In genomic region chr2:112140899-112141622, GRCh38 we compare ENCODE assay signal across 19 cellular contexts. TPM values are rescaled to one million over a fixed set of nuclear protein-coding genes. Genes with fewer than 3 reads are reported as not detected.
A peak's percentile ranks its signal among the peaks of the same experiment; 100 is the strongest.
DNase-seq lines count a peak whose midpoint lies in the region; ATAC-seq and TF ChIP-seq lines count a peak whose summit lies in the region.
"Had no signal": no experiment of that assay in that cellular context is flagged by ENCODE, and none has a peak within 500 bp of the region (broad histone marks: within the 10 kb centered on the region; RNA-seq: fewer than 3 reads in every experiment).

No MANE protein-coding gene starts in this region.

- H3K4me1 Mint-ChIP-seq in CD4-positive, alpha-beta T cell (ENCODE audit: low read depth), result peaks cover 8% of the 10 kb centered on the region
- H3K4me1 Mint-ChIP-seq in brain, result peaks cover 14% of the 10 kb centered on the region
- H3K4me1 Mint-ChIP-seq in naive thymus-derived CD4-positive, alpha-beta T cell, result peaks cover 8 to 18% (median 9%) of the 10 kb centered on the region in 7 donors

- no peaks in the 10 kb centered on the region for H3K9me3 Mint-ChIP-seq in CD4-positive, alpha-beta T cell
- peaks cover 0 to 3% (median 0%) of the 10 kb centered on the region in 5 experiments for H3K9me3 Mint-ChIP-seq in brain
- peaks cover 0 to 3% (median 0%) of the 10 kb centered on the region in 11 donors for H3K9me3 Mint-ChIP-seq in naive thymus-derived CD4-positive, alpha-beta T cell

- peak overlapping the region; percentile 71 for H3K4me3 Mint-ChIP-seq in CD4-positive, alpha-beta T cell
- peak overlapping the region; percentile 43 to 74 (median 68) for H3K4me3 Mint-ChIP-seq in brain
- H3K4me3 Mint-ChIP-seq in naive thymus-derived CD4-positive, alpha-beta T cell, result peak overlapping the region in 7 of 10 donors; percentile 32 to 60 (median 47)

- no peak for ATAC-seq in CD4-positive, alpha-beta T cell (ENCODE audit: poor library complexity)
- no peak for ATAC-seq in naive thymus-derived CD4-positive, alpha-beta T cell
- ATAC-seq in HG03045 (IDR thresholded peaks at IDR 0.05; ENCODE audit: unreplicated experiment), result no peak
- ATAC-seq: gastrocnemius medialis, left lobe of liver had no signal

- H3K27ac ChIP-seq in CD4-positive, alpha-beta T cell (ENCODE audit: low read depth, low read length), result no peak overlapping the region
- H3K27ac ChIP-seq in naive thymus-derived CD4-positive, alpha-beta T cell (ENCODE audit: low read depth, low read length), result no peak overlapping the region
- H3K27ac ChIP-seq: brain microvascular endothelial cell, RWPE1 had no signal

- TF ChIP-seq CTCF in CD4-positive, alpha-beta T cell (IDR thresholded peaks at IDR 0.05), result no peak
- TF ChIP-seq CTCF in GM13976 (IDR thresholded peaks at IDR 0.05; ENCODE audit: borderline replicate concordance, control extremely low read depth, extremely low read depth, insufficient read depth, missing control alignments) (no peak), brain (conservative IDR thresholded peaks at IDR 0.05) (no peak), GM13977 (IDR thresholded peaks at IDR 0.05; ENCODE audit: extremely low read depth, insufficient read depth, missing control alignments) (no peak)

- in situ Hi-C loops in GM13976 (cut with MboI; ENCODE audit: low sequenced_read_pairs, unreplicated experiment), result no loop called here
- in situ Hi-C loops in GM13977 (cut with MboI; ENCODE audit: low pct_unique_long_range_greater_than_20kb, low sequenced_read_pairs, unreplicated experiment), result no loop called here

- POLR2A ChIA-PET in CD4-positive, alpha-beta T cell (lab: Charles Lee), result no interaction called here
- POLR2A ChIA-PET in naive thymus-derived CD4-positive, alpha-beta T cell (lab: Charles Lee), result no interaction called here

- H3K27me3 ChIP-seq in CD4-positive, alpha-beta T cell (ENCODE audit: control insufficient read depth, insufficient read depth, low read length), result peaks cover 21% of the 10 kb centered on the region
- no peaks in the 10 kb centered on the region for H3K27me3 ChIP-seq in naive thymus-derived CD4-positive, alpha-beta T cell (ENCODE audit: control insufficient read depth in 2 of 2, insufficient read depth in 2 of 2, low read length in 2 of 2)

- H3K4me3 ChIP-seq in naive thymus-derived CD4-positive, alpha-beta T cell (ENCODE audit: low read length), result no peak overlapping the region

- peaks cover 4% of the 10 kb centered on the region for H3K36me3 Mint-ChIP-seq in CD4-positive, alpha-beta T cell (ENCODE audit: low read depth)
- H3K36me3 Mint-ChIP-seq in brain, result no peaks in the 10 kb centered on the region
- peaks cover 0 to 3% (median 3%) of the 10 kb centered on the region in 5 donors for H3K36me3 Mint-ChIP-seq in naive thymus-derived CD4-positive, alpha-beta T cell

- H3K27me3 Mint-ChIP-seq in CD4-positive, alpha-beta T cell, result peaks cover 27% of the 10 kb centered on the region
- H3K27me3 Mint-ChIP-seq in brain, result peaks cover 11% of the 10 kb centered on the region
- peaks cover 10 to 31% (median 22%) of the 10 kb centered on the region in 5 donors for H3K27me3 Mint-ChIP-seq in naive thymus-derived CD4-positive, alpha-beta T cell

- intact Hi-C loops in CD4-positive, alpha-beta T cell (cut with DNase I, micrococcal nuclease), result loop anchor here in 1 of 2 experiments (5.0 kb wide), 1 partner anchor 41 kb away; no protein-coding TSS in a partner anchor
- intact Hi-C loops in naive thymus-derived CD4-positive, alpha-beta T cell (cut with micrococcal nuclease), result no loop called here

- no peak overlapping the region for H3K27ac Mint-ChIP-seq in CD4-positive, alpha-beta T cell
- H3K27ac Mint-ChIP-seq in brain, result peak overlapping the region in 1 of 5 experiments; percentile 48
- H3K27ac Mint-ChIP-seq in naive thymus-derived CD4-positive, alpha-beta T cell, result peak overlapping the region in 4 of 9 donors; percentile 8 to 65 (median 40)

- no peaks in the 10 kb centered on the region for H3K36me3 ChIP-seq in naive thymus-derived CD4-positive, alpha-beta T cell (ENCODE audit: control insufficient read depth in 2 of 3, insufficient read depth in 3 of 3, low read length in 3 of 3)
- H3K36me3 ChIP-seq: brain microvascular endothelial cell, gastrocnemius medialis had no signal

- no peaks in the 10 kb centered on the region for H3K9me3 ChIP-seq in CD4-positive, alpha-beta T cell (ENCODE audit: control insufficient read depth, low read length)
- no peaks in the 10 kb centered on the region for H3K9me3 ChIP-seq in naive thymus-derived CD4-positive, alpha-beta T cell (ENCODE audit: control insufficient read depth in 2 of 3, low read length in 3 of 3)
- H3K9me3 ChIP-seq: Caco-2, gastrocnemius medialis had no signal

- CTCF ChIA-PET in CD4-positive, alpha-beta T cell (lab: Charles Lee), result no interaction called here
- CTCF ChIA-PET in naive thymus-derived CD4-positive, alpha-beta T cell (lab: Charles Lee), result no interaction called here

- H3K4me1 ChIP-seq in naive thymus-derived CD4-positive, alpha-beta T cell (ENCODE audit: control insufficient read depth in 2 of 2, insufficient read depth in 2 of 2, low read length in 2 of 2), result no peaks in the 10 kb centered on the region
- H3K4me1 ChIP-seq: Caco-2 had no signal

- DNase-seq in CD4-positive, alpha-beta T cell, result peak in 1 of 10 experiments; percentile 16
- peak; percentile 13 for DNase-seq in GM13976 (ENCODE audit: low spot score)
- no peak for DNase-seq in naive thymus-derived CD4-positive, alpha-beta T cell
- DNase-seq in GM13977 (ENCODE audit: low spot score), result no peak
- DNase-seq in activated gamma-delta T cell treated with Interleukin-2 at 50 U/mL for 16 hours, result no peak
- DNase-seq in activated CD4-positive, CD25-positive, alpha-beta regulatory T cell treated with anti-CD3 and anti-CD28 coated beads, Interleukin-2, amount 50 U/mL, for 72 hours, result no peak
- DNase-seq: activated CD4-positive, alpha-beta T cell treated with anti-CD3 and anti-CD28 coated beads for 48 hours; activated naive CD4-positive, alpha-beta T cell treated with anti-CD3 and anti-CD28 coated beads, Interleukin-2, amount 50 U/mL, for 16 hours; activated T-cell treated with anti-CD3 and anti-CD28 coated beads for 4 hours; brain microvascular endothelial cell; Caco-2; gastrocnemius medialis; NCI-H1436 treated with DMSO at 0.1 percent for 48 hours; NCI-H2227 treated with DMSO at 0.1 percent for 48 hours; stimulated activated CD4-positive, alpha-beta T cell treated with anti-CD3 and anti-CD28 coated beads, Interleukin-2, amount 100 ng/mL, for 24 hours had no signal

RNA-seq across cellular contexts. Expression of gene FBLN7, which starts 2.9 kb away (rescaled TPM):
- 10 to 100 TPM; 27.0 to 27.2 TPM for total RNA-seq in CD4-positive, alpha-beta T cell
- polyA plus RNA-seq in brain (ENCODE audit: insufficient read depth, low read depth, low replicate concordance), result 32.4 TPM
- 10 to 100 TPM; 12.1 to 36.3 (median 20.5) TPM for total RNA-seq in naive thymus-derived CD4-positive, alpha-beta T cell
- polyA plus RNA-seq in naive thymus-derived CD4-positive, alpha-beta T cell, result 10 to 100 TPM; 21.0 to 29.0 TPM
